In the genomic region with DNA sequence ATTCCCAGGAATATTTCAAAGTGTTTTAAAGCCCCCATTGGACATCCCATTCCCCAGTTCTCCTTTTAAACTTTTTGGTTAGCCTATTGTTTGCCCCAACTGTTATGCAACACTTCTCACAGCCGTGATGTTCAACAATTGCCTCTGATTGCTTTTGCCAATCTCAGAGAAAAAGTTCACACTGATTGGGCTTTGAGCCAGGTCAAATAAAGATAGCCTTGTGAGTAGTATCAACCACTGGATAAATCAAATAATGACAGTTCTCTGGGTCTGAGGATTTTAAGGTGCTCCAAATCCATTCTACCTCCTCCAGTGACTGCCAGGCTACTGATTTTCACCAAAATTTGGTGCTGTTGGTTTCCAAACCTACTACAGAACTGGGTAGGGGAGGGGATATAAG, we compare ENCODE assay signal across 3 cellular contexts.
TF ChIP-seq lines count a peak whose summit lies in the region.

No MANE protein-coding gene starts in this region.

TF ChIP-seq in liver, 16 proteins besides CTCF, POLR2A, EP300 and RAD21:
- TF ChIP-seq, protein P1, sequence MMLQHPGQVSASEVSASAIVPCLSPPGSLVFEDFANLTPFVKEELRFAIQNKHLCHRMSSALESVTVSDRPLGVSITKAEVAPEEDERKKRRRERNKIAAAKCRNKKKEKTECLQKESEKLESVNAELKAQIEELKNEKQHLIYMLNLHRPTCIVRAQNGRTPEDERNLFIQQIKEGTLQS (IDR thresholded peaks at IDR 0.05), result no peak
- TF ChIP-seq HNF4A (conservative IDR thresholded peaks at IDR 0.05) (peak in 1 of 2 donors; percentile 41), FOXA1 (IDR thresholded peaks at IDR 0.05) (no peak), SP1 (IDR thresholded peaks at IDR 0.05) (no peak), TAF1 (conservative IDR thresholded peaks at IDR 0.05) (no peak), RXRA (IDR thresholded peaks at IDR 0.05) (peak in 1 of 2 donors; percentile 33), HNF4G (IDR thresholded peaks at IDR 0.05) (no peak), YY1 (IDR thresholded peaks at IDR 0.05) (peak; percentile 24), JUND (IDR thresholded peaks at IDR 0.05) (no peak), EGR1 (IDR thresholded peaks at IDR 0.05; ENCODE audit: low read depth in 2 of 2) (no peak), NR2F2 (IDR thresholded peaks at IDR 0.05) (no peak), FOXA2 (IDR thresholded peaks at IDR 0.05) (peak; percentile 44), GABPA (IDR thresholded peaks at IDR 0.05 in 1 of 2, conservative IDR thresholded peaks at IDR 0.05 in 1 of 2) (peak in 1 of 2 donors; percentile 33)
- TF ChIP-seq, protein P2, sequence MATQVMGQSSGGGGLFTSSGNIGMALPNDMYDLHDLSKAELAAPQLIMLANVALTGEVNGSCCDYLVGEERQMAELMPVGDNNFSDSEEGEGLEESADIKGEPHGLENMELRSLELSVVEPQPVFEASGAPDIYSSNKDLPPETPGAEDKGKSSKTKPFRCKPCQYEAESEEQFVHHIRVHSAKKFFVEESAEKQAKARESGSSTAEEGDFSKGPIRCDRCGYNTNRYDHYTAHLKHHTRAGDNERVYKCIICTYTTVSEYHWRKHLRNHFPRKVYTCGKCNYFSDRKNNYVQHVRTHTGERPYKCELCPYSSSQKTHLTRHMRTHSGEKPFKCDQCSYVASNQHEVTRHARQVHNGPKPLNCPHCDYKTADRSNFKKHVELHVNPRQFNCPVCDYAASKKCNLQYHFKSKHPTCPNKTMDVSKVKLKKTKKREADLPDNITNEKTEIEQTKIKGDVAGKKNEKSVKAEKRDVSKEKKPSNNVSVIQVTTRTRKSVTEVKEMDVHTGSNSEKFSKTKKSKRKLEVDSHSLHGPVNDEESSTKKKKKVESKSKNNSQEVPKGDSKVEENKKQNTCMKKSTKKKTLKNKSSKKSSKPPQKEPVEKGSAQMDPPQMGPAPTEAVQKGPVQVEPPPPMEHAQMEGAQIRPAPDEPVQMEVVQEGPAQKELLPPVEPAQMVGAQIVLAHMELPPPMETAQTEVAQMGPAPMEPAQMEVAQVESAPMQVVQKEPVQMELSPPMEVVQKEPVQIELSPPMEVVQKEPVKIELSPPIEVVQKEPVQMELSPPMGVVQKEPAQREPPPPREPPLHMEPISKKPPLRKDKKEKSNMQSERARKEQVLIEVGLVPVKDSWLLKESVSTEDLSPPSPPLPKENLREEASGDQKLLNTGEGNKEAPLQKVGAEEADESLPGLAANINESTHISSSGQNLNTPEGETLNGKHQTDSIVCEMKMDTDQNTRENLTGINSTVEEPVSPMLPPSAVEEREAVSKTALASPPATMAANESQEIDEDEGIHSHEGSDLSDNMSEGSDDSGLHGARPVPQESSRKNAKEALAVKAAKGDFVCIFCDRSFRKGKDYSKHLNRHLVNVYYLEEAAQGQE (IDR thresholded peaks at IDR 0.05), result no peak
- TF ChIP-seq, protein P3, sequence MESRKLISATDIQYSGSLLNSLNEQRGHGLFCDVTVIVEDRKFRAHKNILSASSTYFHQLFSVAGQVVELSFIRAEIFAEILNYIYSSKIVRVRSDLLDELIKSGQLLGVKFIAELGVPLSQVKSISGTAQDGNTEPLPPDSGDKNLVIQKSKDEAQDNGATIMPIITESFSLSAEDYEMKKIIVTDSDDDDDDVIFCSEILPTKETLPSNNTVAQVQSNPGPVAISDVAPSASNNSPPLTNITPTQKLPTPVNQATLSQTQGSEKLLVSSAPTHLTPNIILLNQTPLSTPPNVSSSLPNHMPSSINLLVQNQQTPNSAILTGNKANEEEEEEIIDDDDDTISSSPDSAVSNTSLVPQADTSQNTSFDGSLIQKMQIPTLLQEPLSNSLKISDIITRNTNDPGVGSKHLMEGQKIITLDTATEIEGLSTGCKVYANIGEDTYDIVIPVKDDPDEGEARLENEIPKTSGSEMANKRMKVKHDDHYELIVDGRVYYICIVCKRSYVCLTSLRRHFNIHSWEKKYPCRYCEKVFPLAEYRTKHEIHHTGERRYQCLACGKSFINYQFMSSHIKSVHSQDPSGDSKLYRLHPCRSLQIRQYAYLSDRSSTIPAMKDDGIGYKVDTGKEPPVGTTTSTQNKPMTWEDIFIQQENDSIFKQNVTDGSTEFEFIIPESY (IDR thresholded peaks at IDR 0.05), result peak; percentile 17
- TF ChIP-seq, protein P4, sequence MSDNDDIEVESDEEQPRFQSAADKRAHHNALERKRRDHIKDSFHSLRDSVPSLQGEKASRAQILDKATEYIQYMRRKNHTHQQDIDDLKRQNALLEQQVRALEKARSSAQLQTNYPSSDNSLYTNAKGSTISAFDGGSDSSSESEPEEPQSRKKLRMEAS (IDR thresholded peaks at IDR 0.05), result no peak

TF ChIP-seq in HepG2, 621 proteins besides CTCF, POLR2A, EP300 and RAD21:
- no peak for TF ChIP-seq TCF7 (IDR thresholded peaks at IDR 0.05; ENCODE audit: low read depth)
- no peak for TF ChIP-seq ZNF563 (CRISPR knock-in tag; IDR thresholded peaks at IDR 0.05)
- TF ChIP-seq HOXA9 (CRISPR knock-in tag; IDR thresholded peaks at IDR 0.05; ENCODE audit: borderline replicate concordance), result no peak
- no peak for TF ChIP-seq ZNF773 (CRISPR knock-in tag; IDR thresholded peaks at IDR 0.05; ENCODE audit: borderline replicate concordance)
- TF ChIP-seq NFKB2 (CRISPR knock-in tag; IDR thresholded peaks at IDR 0.05; ENCODE audit: borderline replicate concordance), result no peak
- TF ChIP-seq KLF13 (CRISPR knock-in tag; IDR thresholded peaks at IDR 0.05), result no peak
- TF ChIP-seq, protein P5, sequence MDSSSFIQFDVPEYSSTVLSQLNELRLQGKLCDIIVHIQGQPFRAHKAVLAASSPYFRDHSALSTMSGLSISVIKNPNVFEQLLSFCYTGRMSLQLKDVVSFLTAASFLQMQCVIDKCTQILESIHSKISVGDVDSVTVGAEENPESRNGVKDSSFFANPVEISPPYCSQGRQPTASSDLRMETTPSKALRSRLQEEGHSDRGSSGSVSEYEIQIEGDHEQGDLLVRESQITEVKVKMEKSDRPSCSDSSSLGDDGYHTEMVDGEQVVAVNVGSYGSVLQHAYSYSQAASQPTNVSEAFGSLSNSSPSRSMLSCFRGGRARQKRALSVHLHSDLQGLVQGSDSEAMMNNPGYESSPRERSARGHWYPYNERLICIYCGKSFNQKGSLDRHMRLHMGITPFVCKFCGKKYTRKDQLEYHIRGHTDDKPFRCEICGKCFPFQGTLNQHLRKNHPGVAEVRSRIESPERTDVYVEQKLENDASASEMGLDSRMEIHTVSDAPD (CRISPR knock-in tag; IDR thresholded peaks at IDR 0.05), result no peak
- no peak for TF ChIP-seq ZNF737 (CRISPR knock-in tag; IDR thresholded peaks at IDR 0.05; ENCODE audit: borderline replicate concordance)
- TF ChIP-seq, protein P6, sequence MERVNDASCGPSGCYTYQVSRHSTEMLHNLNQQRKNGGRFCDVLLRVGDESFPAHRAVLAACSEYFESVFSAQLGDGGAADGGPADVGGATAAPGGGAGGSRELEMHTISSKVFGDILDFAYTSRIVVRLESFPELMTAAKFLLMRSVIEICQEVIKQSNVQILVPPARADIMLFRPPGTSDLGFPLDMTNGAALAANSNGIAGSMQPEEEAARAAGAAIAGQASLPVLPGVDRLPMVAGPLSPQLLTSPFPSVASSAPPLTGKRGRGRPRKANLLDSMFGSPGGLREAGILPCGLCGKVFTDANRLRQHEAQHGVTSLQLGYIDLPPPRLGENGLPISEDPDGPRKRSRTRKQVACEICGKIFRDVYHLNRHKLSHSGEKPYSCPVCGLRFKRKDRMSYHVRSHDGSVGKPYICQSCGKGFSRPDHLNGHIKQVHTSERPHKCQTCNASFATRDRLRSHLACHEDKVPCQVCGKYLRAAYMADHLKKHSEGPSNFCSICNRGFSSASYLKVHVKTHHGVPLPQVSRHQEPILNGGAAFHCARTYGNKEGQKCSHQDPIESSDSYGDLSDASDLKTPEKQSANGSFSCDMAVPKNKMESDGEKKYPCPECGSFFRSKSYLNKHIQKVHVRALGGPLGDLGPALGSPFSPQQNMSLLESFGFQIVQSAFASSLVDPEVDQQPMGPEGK (CRISPR knock-in tag; IDR thresholded peaks at IDR 0.05), result no peak
- no peak for TF ChIP-seq ZNF616 (CRISPR knock-in tag; IDR thresholded peaks at IDR 0.05; ENCODE audit: low read depth)

TF ChIP-seq in SK-N-SH treated with all-trans-retinoic acid at 6 μM for 48 hours, 23 proteins besides CTCF, POLR2A, EP300 and RAD21:
- TF ChIP-seq ZFP3 (CRISPR knock-in tag; IDR thresholded peaks at IDR 0.05) (no peak), ZNF8 (CRISPR knock-in tag; IDR thresholded peaks at IDR 0.05) (no peak), BACH2 (CRISPR knock-in tag; IDR thresholded peaks at IDR 0.05; ENCODE audit: borderline replicate concordance) (no peak), SNAI2 (CRISPR knock-in tag; IDR thresholded peaks at IDR 0.05) (no peak), TCF4 (CRISPR knock-in tag; IDR thresholded peaks at IDR 0.05; ENCODE audit: borderline replicate concordance) (no peak), ISL1 (CRISPR knock-in tag; IDR thresholded peaks at IDR 0.05) (no peak), PPARA (CRISPR knock-in tag; IDR thresholded peaks at IDR 0.05; ENCODE audit: borderline replicate concordance) (no peak), CSDC2 (CRISPR knock-in tag; IDR thresholded peaks at IDR 0.05) (no peak), ARNTL (CRISPR knock-in tag; IDR thresholded peaks at IDR 0.05; ENCODE audit: borderline replicate concordance, low read depth) (no peak), GLIS3 (CRISPR knock-in tag; IDR thresholded peaks at IDR 0.05) (no peak), ZNF565 (CRISPR knock-in tag; conservative IDR thresholded peaks at IDR 0.05; ENCODE audit: low read depth) (no peak), TOX (CRISPR knock-in tag; IDR thresholded peaks at IDR 0.05; ENCODE audit: borderline replicate concordance) (no peak), ZFP30 (CRISPR knock-in tag; IDR thresholded peaks at IDR 0.05) (no peak)
- TF ChIP-seq, protein P7, sequence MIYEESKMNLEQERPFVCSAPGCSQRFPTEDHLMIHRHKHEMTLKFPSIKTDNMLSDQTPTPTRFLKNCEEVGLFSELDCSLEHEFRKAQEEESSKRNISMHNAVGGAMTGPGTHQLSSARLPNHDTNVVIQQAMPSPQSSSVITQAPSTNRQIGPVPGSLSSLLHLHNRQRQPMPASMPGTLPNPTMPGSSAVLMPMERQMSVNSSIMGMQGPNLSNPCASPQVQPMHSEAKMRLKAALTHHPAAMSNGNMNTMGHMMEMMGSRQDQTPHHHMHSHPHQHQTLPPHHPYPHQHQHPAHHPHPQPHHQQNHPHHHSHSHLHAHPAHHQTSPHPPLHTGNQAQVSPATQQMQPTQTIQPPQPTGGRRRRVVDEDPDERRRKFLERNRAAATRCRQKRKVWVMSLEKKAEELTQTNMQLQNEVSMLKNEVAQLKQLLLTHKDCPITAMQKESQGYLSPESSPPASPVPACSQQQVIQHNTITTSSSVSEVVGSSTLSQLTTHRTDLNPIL (CRISPR knock-in tag; IDR thresholded peaks at IDR 0.05; ENCODE audit: low read depth), result no peak
- TF ChIP-seq, protein P6 (CRISPR knock-in tag; IDR thresholded peaks at IDR 0.05; ENCODE audit: borderline replicate concordance), result no peak
- TF ChIP-seq, protein P8, sequence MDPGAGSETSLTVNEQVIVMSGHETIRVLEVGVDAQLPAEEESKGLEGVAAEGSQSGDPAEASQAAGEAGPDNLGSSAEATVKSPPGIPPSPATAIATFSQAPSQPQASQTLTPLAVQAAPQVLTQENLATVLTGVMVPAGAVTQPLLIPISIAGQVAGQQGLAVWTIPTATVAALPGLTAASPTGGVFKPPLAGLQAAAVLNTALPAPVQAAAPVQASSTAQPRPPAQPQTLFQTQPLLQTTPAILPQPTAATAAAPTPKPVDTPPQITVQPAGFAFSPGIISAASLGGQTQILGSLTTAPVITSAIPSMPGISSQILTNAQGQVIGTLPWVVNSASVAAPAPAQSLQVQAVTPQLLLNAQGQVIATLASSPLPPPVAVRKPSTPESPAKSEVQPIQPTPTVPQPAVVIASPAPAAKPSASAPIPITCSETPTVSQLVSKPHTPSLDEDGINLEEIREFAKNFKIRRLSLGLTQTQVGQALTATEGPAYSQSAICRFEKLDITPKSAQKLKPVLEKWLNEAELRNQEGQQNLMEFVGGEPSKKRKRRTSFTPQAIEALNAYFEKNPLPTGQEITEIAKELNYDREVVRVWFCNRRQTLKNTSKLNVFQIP (CRISPR knock-in tag; IDR thresholded peaks at IDR 0.05; ENCODE audit: borderline replicate concordance, low read depth), result no peak
- TF ChIP-seq, protein P9, sequence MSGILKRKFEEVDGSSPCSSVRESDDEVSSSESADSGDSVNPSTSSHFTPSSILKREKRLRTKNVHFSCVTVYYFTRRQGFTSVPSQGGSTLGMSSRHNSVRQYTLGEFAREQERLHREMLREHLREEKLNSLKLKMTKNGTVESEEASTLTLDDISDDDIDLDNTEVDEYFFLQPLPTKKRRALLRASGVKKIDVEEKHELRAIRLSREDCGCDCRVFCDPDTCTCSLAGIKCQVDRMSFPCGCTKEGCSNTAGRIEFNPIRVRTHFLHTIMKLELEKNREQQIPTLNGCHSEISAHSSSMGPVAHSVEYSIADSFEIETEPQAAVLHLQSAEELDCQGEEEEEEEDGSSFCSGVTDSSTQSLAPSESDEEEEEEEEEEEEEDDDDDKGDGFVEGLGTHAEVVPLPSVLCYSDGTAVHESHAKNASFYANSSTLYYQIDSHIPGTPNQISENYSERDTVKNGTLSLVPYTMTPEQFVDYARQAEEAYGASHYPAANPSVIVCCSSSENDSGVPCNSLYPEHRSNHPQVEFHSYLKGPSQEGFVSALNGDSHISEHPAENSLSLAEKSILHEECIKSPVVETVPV (CRISPR knock-in tag; IDR thresholded peaks at IDR 0.05), result no peak
- TF ChIP-seq, protein P10, sequence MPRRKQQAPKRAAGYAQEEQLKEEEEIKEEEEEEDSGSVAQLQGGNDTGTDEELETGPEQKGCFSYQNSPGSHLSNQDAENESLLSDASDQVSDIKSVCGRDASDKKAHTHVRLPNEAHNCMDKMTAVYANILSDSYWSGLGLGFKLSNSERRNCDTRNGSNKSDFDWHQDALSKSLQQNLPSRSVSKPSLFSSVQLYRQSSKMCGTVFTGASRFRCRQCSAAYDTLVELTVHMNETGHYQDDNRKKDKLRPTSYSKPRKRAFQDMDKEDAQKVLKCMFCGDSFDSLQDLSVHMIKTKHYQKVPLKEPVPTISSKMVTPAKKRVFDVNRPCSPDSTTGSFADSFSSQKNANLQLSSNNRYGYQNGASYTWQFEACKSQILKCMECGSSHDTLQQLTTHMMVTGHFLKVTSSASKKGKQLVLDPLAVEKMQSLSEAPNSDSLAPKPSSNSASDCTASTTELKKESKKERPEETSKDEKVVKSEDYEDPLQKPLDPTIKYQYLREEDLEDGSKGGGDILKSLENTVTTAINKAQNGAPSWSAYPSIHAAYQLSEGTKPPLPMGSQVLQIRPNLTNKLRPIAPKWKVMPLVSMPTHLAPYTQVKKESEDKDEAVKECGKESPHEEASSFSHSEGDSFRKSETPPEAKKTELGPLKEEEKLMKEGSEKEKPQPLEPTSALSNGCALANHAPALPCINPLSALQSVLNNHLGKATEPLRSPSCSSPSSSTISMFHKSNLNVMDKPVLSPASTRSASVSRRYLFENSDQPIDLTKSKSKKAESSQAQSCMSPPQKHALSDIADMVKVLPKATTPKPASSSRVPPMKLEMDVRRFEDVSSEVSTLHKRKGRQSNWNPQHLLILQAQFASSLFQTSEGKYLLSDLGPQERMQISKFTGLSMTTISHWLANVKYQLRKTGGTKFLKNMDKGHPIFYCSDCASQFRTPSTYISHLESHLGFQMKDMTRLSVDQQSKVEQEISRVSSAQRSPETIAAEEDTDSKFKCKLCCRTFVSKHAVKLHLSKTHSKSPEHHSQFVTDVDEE (CRISPR knock-in tag; IDR thresholded peaks at IDR 0.05), result no peak
